Comparison of ENCODE assay signal across 8 cellular contexts in the genomic region with DNA sequence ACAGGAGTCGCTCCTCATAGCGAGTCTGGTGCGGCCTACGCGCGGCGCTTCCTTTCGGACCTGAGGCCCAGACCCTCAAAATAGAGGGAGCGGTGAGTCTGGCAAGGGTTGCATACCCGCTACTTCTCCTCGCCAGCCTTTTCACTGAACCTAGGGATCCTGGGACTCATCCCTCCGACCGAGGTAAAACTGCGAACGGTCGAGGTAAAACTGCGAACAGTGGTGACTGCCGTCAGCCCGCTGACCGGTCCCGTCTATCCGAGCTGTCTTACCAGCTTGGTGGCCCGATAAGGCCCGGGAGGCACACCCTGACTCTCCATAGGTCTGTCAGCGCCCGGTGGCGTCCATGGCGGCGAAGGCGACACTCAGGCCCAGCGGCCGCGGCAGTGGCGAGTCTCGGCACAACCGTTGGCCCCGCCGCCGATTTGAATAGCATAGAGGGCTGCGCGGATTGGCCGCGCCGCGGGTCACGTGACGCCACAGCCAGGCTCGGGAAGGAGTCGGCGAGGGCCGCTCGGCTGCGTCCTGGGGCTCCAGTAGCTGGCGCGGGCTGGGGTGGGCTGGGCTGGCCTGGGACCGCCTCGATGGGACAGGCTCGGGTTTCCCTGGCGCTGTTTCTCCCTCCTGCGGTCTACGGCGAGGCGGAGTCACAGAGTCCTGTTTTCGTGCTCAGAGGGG. TPM values are rescaled to one million over a fixed set of nuclear protein-coding genes. Genes with fewer than 3 reads are reported as not detected.
A peak's percentile ranks its signal among the peaks of the same experiment; 100 is the strongest.
DNase-seq lines count a peak whose midpoint lies in the region; ATAC-seq and TF ChIP-seq lines count a peak whose summit lies in the region.

TSS of gene DEPDC1 (minus strand) at position 403 of the 678 bp plus-strand sequence. CDS start at position 320, 83 bp downstream.

- peak within 1 kb of the TSS; percentile 82 for H3K4me3 Mint-ChIP-seq in activated CD4-positive, alpha-beta T cell treated with anti-CD3 and anti-CD28 coated beads for 36 hours

- TF ChIP-seq CTCF in left lung (IDR thresholded peaks at IDR 0.05), result no peak

- H3K4me1 Mint-ChIP-seq in activated CD4-positive, alpha-beta T cell treated with anti-CD3 and anti-CD28 coated beads for 36 hours, result peaks cover 15% of the 10 kb centered on the region

- H3K4me1 ChIP-seq in left lung, result peaks cover 4 to 16% of the 10 kb centered on the region in 2 donors

- intact Hi-C loops in activated CD4-positive, alpha-beta T cell treated with anti-CD3 and anti-CD28 coated beads for 36 hours (cut with DNase I, micrococcal nuclease), result loop anchor here in 1 of 2 experiments (10.0 kb wide), 1 partner anchor 812 kb away; the partner anchor contains the start of gene GADD45A
- intact Hi-C loops in left lung (cut with DNase I), result no loop called here

- TF ChIP-seq POLR2A in GM19099 (IDR thresholded peaks at IDR 0.05; ENCODE audit: extremely low read depth, insufficient read length, low read depth), result peak; percentile 74

- peaks cover 10% of the 10 kb centered on the region for H3K27me3 Mint-ChIP-seq in activated CD4-positive, alpha-beta T cell treated with anti-CD3 and anti-CD28 coated beads for 36 hours

- H3K36me3 ChIP-seq in left lung, result no peaks in the 10 kb centered on the region

- no peak within 1 kb of the TSS for H3K27ac ChIP-seq in left lung

- H3K9me3 Mint-ChIP-seq in activated CD4-positive, alpha-beta T cell treated with anti-CD3 and anti-CD28 coated beads for 36 hours (ENCODE audit: low read depth), result peaks cover 4% of the 10 kb centered on the region

- no peaks in the 10 kb centered on the region for H3K9me3 ChIP-seq in left lung

- H3K27me3 ChIP-seq in left lung, result no peaks in the 10 kb centered on the region

- H3K36me3 Mint-ChIP-seq in activated CD4-positive, alpha-beta T cell treated with anti-CD3 and anti-CD28 coated beads for 36 hours (ENCODE audit: low read depth), result peaks cover 2% of the 10 kb centered on the region

- peak; percentile 95 for DNase-seq in Ammon's horn (ENCODE audit: low spot score)
- DNase-seq in NCI-H460 (ENCODE audit: extremely low read depth, low read depth), result peak; percentile 92
- DNase-seq in activated CD4-positive, alpha-beta T cell treated with anti-CD3 and anti-CD28 coated beads for 36 hours, result peak; percentile 88
- peak; percentile 90 for DNase-seq in dedifferentiated amniotic fluid mesenchymal stem cell (ENCODE audit: extremely low spot score)
- DNase-seq in left lung, result peak; percentile 98 to 100
- peak; percentile 38 for DNase-seq in stimulated activated CD4-positive, alpha-beta T cell treated with anti-CD3 and anti-CD28 coated beads, Interleukin-2, amount 100 ng/mL, for 4 hours (ENCODE audit: low read depth)

- peak; percentile 90 for ATAC-seq in HG03378 (IDR thresholded peaks at IDR 0.05; ENCODE audit: unreplicated experiment)
- peak; percentile 98 for ATAC-seq in activated CD4-positive, alpha-beta T cell treated with anti-CD3 and anti-CD28 coated beads for 36 hours
- peak; percentile 99 for ATAC-seq in left lung

- peak within 1 kb of the TSS; percentile 57 for H3K27ac Mint-ChIP-seq in activated CD4-positive, alpha-beta T cell treated with anti-CD3 and anti-CD28 coated beads for 36 hours

- CTCF ChIA-PET in activated CD4-positive, alpha-beta T cell treated with anti-CD3 and anti-CD28 coated beads for 36 hours (lab: Charles Lee), result interaction anchor here (0.5 to 1.0 kb wide), 2 partner anchors 10 to 96 kb away, joined by 3 read pairs; no protein-coding TSS in a partner anchor

- POLR2A ChIA-PET in activated CD4-positive, alpha-beta T cell treated with anti-CD3 and anti-CD28 coated beads for 36 hours (lab: Charles Lee), result no interaction called here

- peak within 1 kb of the TSS; percentile 54 to 80 for H3K4me3 ChIP-seq in left lung

RNA-seq across cellular contexts. Expression of gene DEPDC1, which starts in this region (rescaled TPM):
- 181 and 192 TPM in 2 replicates for total RNA-seq in NCI-H460 (2014; rRNA removed; shearing (Covaris generic))
- polyA plus RNA-seq in NCI-H460 (2014; cell fraction: nucleus; rRNA removed), result 118 and 154 TPM in 2 replicates
- 10 to 100 TPM; 15.9 to 24.3 TPM for total RNA-seq in activated CD4-positive, alpha-beta T cell treated with anti-CD3 and anti-CD28 coated beads for 36 hours
- total RNA-seq in left lung, result 1 to 10 TPM in 1 of 2 donors, under 1 TPM in 1; 0.81 to 5.2 TPM

Comparison
In these comparisons a context has a peak if more than half of its experiments do, and no peak if none do; other contexts are left out.
1. DNase-seq: peak in every context shown above with its lines; median percentile 99 in left lung; 95 in Ammon's horn; 92 in NCI-H460; 90 in dedifferentiated amniotic fluid mesenchymal stem cell; 88 in activated CD4-positive, alpha-beta T cell treated with anti-CD3 and anti-CD28 coated beads for 36 hours; 38 in stimulated activated CD4-positive, alpha-beta T cell treated with anti-CD3 and anti-CD28 coated beads, Interleukin-2, amount 100 ng/mL, for 4 hours.